In genomic region chr2:233832869-233833812, GRCh38 we compare ENCODE assay signal across 8 cellular contexts. TPM values are rescaled to one million over a fixed set of nuclear protein-coding genes. Genes with fewer than 3 reads are reported as not detected.
DNase-seq lines count a peak whose midpoint lies in the region; ATAC-seq and TF ChIP-seq lines count a peak whose summit lies in the region.

No MANE protein-coding gene starts in this region.

- H2BK15ac ChIP-seq in H9 (ENCODE audit: low read depth, low read length), result no peak overlapping the region

- no peaks in the 10 kb centered on the region for H3K9me3 ChIP-seq in H9 (ENCODE audit: control insufficient read depth, low read depth, low read length)
- no peaks in the 10 kb centered on the region for H3K9me3 ChIP-seq in hepatocyte (ENCODE audit: low read depth)
- no peaks in the 10 kb centered on the region for H3K9me3 ChIP-seq in aorta (ENCODE audit: control insufficient read depth, low read length)

- H4K5ac ChIP-seq in H9 (ENCODE audit: insufficient read length, low read depth, low read length), result no peak overlapping the region

- no peaks in the 10 kb centered on the region for H3K23me2 ChIP-seq in H9 (ENCODE audit: insufficient read length, low read depth, low read length, poor library complexity, severe bottlenecking)

- no peak overlapping the region for H3K23ac ChIP-seq in H9 (ENCODE audit: insufficient read length, low read depth, low read length)

- no peak overlapping the region for H2BK5ac ChIP-seq in H9 (ENCODE audit: insufficient read length, low read length)

- H3K36me3 ChIP-seq in hepatocyte (replicated peaks; ENCODE audit: insufficient read depth, low read depth), result no peaks in the 10 kb centered on the region
- H3K36me3 ChIP-seq in aorta (ENCODE audit: control insufficient read depth in 1 of 2, insufficient read depth in 2 of 2, low read length in 1 of 2), result no peaks in the 10 kb centered on the region

- H3K79me1 ChIP-seq in H9 (ENCODE audit: insufficient read depth, low read depth, low read length, poor library complexity, severe bottlenecking), result peaks cover 1% of the 10 kb centered on the region

- no peak overlapping the region for H3K9ac ChIP-seq in H9 (ENCODE audit: extremely low read depth, insufficient read length, low read length)

- H2BK20ac ChIP-seq in H9 (ENCODE audit: low read depth, low read length, poor library complexity, severe bottlenecking), result no peak overlapping the region

- no peak overlapping the region for H2BK12ac ChIP-seq in H9 (ENCODE audit: insufficient read length, low read depth, low read length)

- no peak overlapping the region for H2AFZ ChIP-seq in H9 (ENCODE audit: low read length)
- H2AFZ ChIP-seq in hepatocyte, result no peak overlapping the region

- no peak overlapping the region for H2BK120ac ChIP-seq in H9 (ENCODE audit: low read depth, low read length, poor library complexity, severe bottlenecking)

- H3K4me1 Mint-ChIP-seq in H9, result peaks cover 6 to 9% of the 10 kb centered on the region in 2 experiments
- H3K4me1 Mint-ChIP-seq in activated naive CD4-positive, alpha-beta T cell treated with anti-CD3 and anti-CD28 coated beads for 36 hours (ENCODE audit: low read depth), result no peaks in the 10 kb centered on the region

- no peak overlapping the region for H3K4me3 Mint-ChIP-seq in H9
- no peak overlapping the region for H3K4me3 Mint-ChIP-seq in activated naive CD4-positive, alpha-beta T cell treated with anti-CD3 and anti-CD28 coated beads for 36 hours

- H3K27me3 ChIP-seq in H9 (ENCODE audit: insufficient read depth, low read length) (no peaks in the 10 kb centered on the region), hepatocyte (no peaks in the 10 kb centered on the region), aorta (ENCODE audit: control insufficient read depth in 1 of 2, insufficient read depth in 2 of 2, low read length in 1 of 2) (no peaks in the 10 kb centered on the region)

- TF ChIP-seq CTCF in H9 (conservative IDR thresholded peaks at IDR 0.05), result peak; percentile 73
- TF ChIP-seq CTCF in RWPE1 (conservative IDR thresholded peaks at IDR 0.05; ENCODE audit: low read depth), result peak; percentile 33; the same call in 1 of the 2 replicates
- peak; percentile 62 for TF ChIP-seq CTCF in hepatocyte (IDR thresholded peaks at IDR 0.05; ENCODE audit: poor library complexity)

- H4K8ac ChIP-seq in H9 (replicated peaks; ENCODE audit: insufficient read length, low read depth, low read length), result no peak overlapping the region

- no peak overlapping the region for H3K4ac ChIP-seq in H9 (ENCODE audit: low read depth, low read length)

- no peak overlapping the region for H3K18ac ChIP-seq in H9 (ENCODE audit: insufficient read length, low read depth, low read length)

- no peak overlapping the region for H3K14ac ChIP-seq in H9 (ENCODE audit: insufficient read depth, low read length)

- POLR2A ChIA-PET in RWPE1 (lab: Yijun Ruan, JAX; ENCODE audit: low non-redundant PET), result no interaction called here

- ATAC-seq in aorta (ENCODE audit: low FRiP score) (no peak), HG02759 (IDR thresholded peaks at IDR 0.05; ENCODE audit: unreplicated experiment) (no peak), GM19455 (IDR thresholded peaks at IDR 0.05; ENCODE audit: unreplicated experiment) (no peak)

- H3K4me3 ChIP-seq in hepatocyte (no peak overlapping the region), aorta (ENCODE audit: low read length in 2 of 2) (no peak overlapping the region)

- no peak overlapping the region for H4K91ac ChIP-seq in H9 (ENCODE audit: insufficient read length, low read depth, low read length)

- H4K20me1 ChIP-seq in H9 (ENCODE audit: control insufficient read depth, insufficient read depth, insufficient read length) (peaks cover 4% of the 10 kb centered on the region), hepatocyte (ENCODE audit: insufficient read depth, poor library complexity, severe bottlenecking) (no peaks in the 10 kb centered on the region)

- intact Hi-C loops in aorta (cut with DNase I), result no loop called here
- intact Hi-C loops in activated naive CD4-positive, alpha-beta T cell treated with anti-CD3 and anti-CD28 coated beads for 36 hours (cut with micrococcal nuclease), result no loop called here

- CTCF ChIA-PET in RWPE1 (lab: Yijun Ruan, JAX), result interaction anchor here (0.5 to 2.9 kb wide), 10 partner anchors 9 to 693 kb away, joined by 3 to 22 read pairs (median 4); no protein-coding TSS in a partner anchor
- CTCF ChIA-PET in activated naive CD4-positive, alpha-beta T cell treated with anti-CD3 and anti-CD28 coated beads for 36 hours (lab: Charles Lee), result interaction anchor here (0.5 to 0.7 kb wide), 2 partner anchors 55 to 165 kb away, joined by 4 read pairs; no protein-coding TSS in a partner anchor

- no CpG with 5 or more reads among the region's 19 CpGs for WGBS in H9 (ENCODE audit: extremely low coverage, insufficient read length, low lambda C conversion rate)
- WGBS in hepatocyte (ENCODE audit: low lambda C conversion rate, missing lambda C conversion rate), result 74% methylated on average over 17 of the region's 19 CpGs
- WGBS in aorta, 2 donors, result 77% methylated on average over 19 of the region's 19 CpGs

- H3T11ph ChIP-seq in H9 (ENCODE audit: low read length), result no peak overlapping the region

- H2AK5ac ChIP-seq in H9 (ENCODE audit: insufficient read length, low read length), result no peak overlapping the region

- H3K27me3 Mint-ChIP-seq in H9 (ENCODE audit: low read depth), result no peaks in the 10 kb centered on the region
- no peaks in the 10 kb centered on the region for H3K27me3 Mint-ChIP-seq in activated naive CD4-positive, alpha-beta T cell treated with anti-CD3 and anti-CD28 coated beads for 36 hours (ENCODE audit: low read depth)

- H3K4me1 ChIP-seq in H9 (ENCODE audit: insufficient read depth, low read length) (no peaks in the 10 kb centered on the region), hepatocyte (ENCODE audit: insufficient read depth) (peaks cover 5% of the 10 kb centered on the region), aorta (ENCODE audit: control insufficient read depth in 1 of 2, insufficient read depth in 2 of 2, low read length in 2 of 2) (no peaks in the 10 kb centered on the region)

- H3K27ac ChIP-seq in H9 (ENCODE audit: insufficient read length, low read depth, low read length), result no peak overlapping the region
- H3K27ac ChIP-seq in RWPE1, result peak overlapping the region; percentile 67
- no peak overlapping the region for H3K27ac ChIP-seq in hepatocyte
- no peak overlapping the region for H3K27ac ChIP-seq in aorta (ENCODE audit: low read depth in 1 of 2, low read length in 2 of 2)

- no peaks in the 10 kb centered on the region for H3K9me3 Mint-ChIP-seq in H9
- H3K9me3 Mint-ChIP-seq in activated naive CD4-positive, alpha-beta T cell treated with anti-CD3 and anti-CD28 coated beads for 36 hours, result no peaks in the 10 kb centered on the region

- H3K36me3 Mint-ChIP-seq in H9 (ENCODE audit: insufficient read depth in 1 of 3, low read depth in 3 of 3), result peaks cover 27 to 42% (median 39%) of the 10 kb centered on the region in 3 experiments
- peaks cover 34% of the 10 kb centered on the region for H3K36me3 Mint-ChIP-seq in activated naive CD4-positive, alpha-beta T cell treated with anti-CD3 and anti-CD28 coated beads for 36 hours (ENCODE audit: low read depth)

- DNase-seq in Ammon's horn (ENCODE audit: low spot score) (peak; percentile 22), H9 (peak; percentile 90), RWPE1 (ENCODE audit: low spot score) (peak; percentile 73), hepatocyte (ENCODE audit: low spot score) (peak; percentile 65), aorta (peak; percentile 41 to 63)
- DNase-seq in activated naive CD4-positive, alpha-beta T cell treated with anti-CD3 and anti-CD28 coated beads for 36 hours, result no peak

- H3K79me2 ChIP-seq in H9 (ENCODE audit: insufficient read depth, low read length) (no peaks in the 10 kb centered on the region; the same call in 1 of the 2 replicates), hepatocyte (peaks cover 14% of the 10 kb centered on the region)

- H3K56ac ChIP-seq in H9 (ENCODE audit: insufficient read length, low read depth, low read length), result no peak overlapping the region

- peak overlapping the region in 1 of 3 experiments; percentile 91; a peak in 1 of 7 replicates for H3K27ac Mint-ChIP-seq in H9
- H3K27ac Mint-ChIP-seq in activated naive CD4-positive, alpha-beta T cell treated with anti-CD3 and anti-CD28 coated beads for 36 hours, result no peak overlapping the region

- H3K4me2 ChIP-seq in H9 (ENCODE audit: insufficient read depth, insufficient read length, low read length) (no peak overlapping the region), hepatocyte (no peak overlapping the region)

- no peaks in the 10 kb centered on the region for H3K9me2 ChIP-seq in hepatocyte (replicated peaks; ENCODE audit: insufficient read depth)

RNA-seq across cellular contexts. Expression of gene HJURP, which starts 21.2 kb away (rescaled TPM):
- total RNA-seq in H9 (2021) (49.7 and 52.6 TPM in 2 replicates), hepatocyte (5.0 and 5.3 TPM in 2 replicates), aorta (1 to 10 TPM; 1.1 TPM)
- polyA plus RNA-seq in hepatocyte (2.7 and 3.6 TPM in 2 replicates), aorta (not detected)
- total RNA-seq in activated naive CD4-positive, alpha-beta T cell treated with anti-CD3 and anti-CD28 coated beads for 36 hours, result 100 to 1,000 TPM; 127 to 129 TPM

RNA-seq across cellular contexts. Expression of gene MROH2A, which starts 55.0 kb away (rescaled TPM):
- total RNA-seq in H9 (2021), result not detected in 2 replicates
- total RNA-seq in hepatocyte, result not detected in 2 replicates
- not detected in 2 replicates for polyA plus RNA-seq in hepatocyte
- not detected for total RNA-seq in aorta
- polyA plus RNA-seq in aorta, result not detected
- total RNA-seq in activated naive CD4-positive, alpha-beta T cell treated with anti-CD3 and anti-CD28 coated beads for 36 hours, result not detected
